Comparison of ENCODE assay signal across 9 cellular contexts in the genomic region with DNA sequence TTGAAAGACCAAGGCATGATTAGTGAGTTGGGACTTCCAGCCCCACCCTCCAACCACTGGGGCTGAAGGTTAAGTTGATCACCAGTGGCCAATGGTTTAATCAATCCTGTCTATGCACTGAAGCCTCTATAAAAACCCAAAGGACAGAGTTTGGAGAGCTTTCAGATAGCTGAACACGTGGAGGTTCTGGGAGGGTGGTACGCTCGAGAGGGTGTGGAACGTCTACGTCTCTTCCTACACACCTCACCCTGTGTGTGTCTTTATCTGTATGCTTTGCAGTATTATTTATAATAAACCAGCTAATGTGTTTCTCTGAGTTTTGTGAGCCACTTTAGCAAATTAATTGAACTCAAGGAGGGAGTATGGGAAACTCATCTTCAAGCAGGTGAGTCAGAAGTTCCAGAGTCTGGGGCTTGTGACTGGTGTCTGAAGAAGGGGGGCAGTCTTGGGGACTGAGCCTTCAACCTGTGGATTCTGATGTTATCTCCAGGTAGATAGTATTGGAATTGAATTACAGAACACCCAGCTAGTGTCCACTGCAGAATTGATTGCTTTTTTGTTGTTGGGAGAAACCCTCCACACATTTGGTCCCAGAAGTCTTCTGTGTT. TPM values are rescaled to one million over a fixed set of nuclear protein-coding genes. Genes with fewer than 3 reads are reported as not detected.
DNase-seq lines count a peak whose midpoint lies in the region; ATAC-seq and TF ChIP-seq lines count a peak whose summit lies in the region.
"Had no signal": no experiment of that assay in that cellular context is flagged by ENCODE, and none has a peak within 500 bp of the region (broad histone marks: within the 10 kb centered on the region; RNA-seq: fewer than 3 reads in every experiment).

No MANE protein-coding gene starts in this region.

- H3K9ac ChIP-seq in trophoblast cell (ENCODE audit: low read length) = no peak overlapping the region
- H3K9ac ChIP-seq in colonic mucosa (ENCODE audit: low read depth in 2 of 2, low read length in 2 of 2) = no peak overlapping the region

- no peak overlapping the region for H2AFZ ChIP-seq in trophoblast cell (ENCODE audit: insufficient read depth, low read length, poor library complexity)

- no peaks in the 10 kb centered on the region for H3K27me3 ChIP-seq in CD4-positive, CD25-positive, alpha-beta regulatory T cell (ENCODE audit: control insufficient read depth, insufficient read depth, low read length)
- H3K27me3 ChIP-seq in trophoblast cell (ENCODE audit: insufficient read depth, low read length) (no peaks in the 10 kb centered on the region), colonic mucosa (no peaks in the 10 kb centered on the region), esophagus squamous epithelium (no peaks in the 10 kb centered on the region)

- ATAC-seq in CD4-positive, CD25-positive, alpha-beta regulatory T cell (ENCODE audit: low read depth in 2 of 2) = peak; percentile 53 to 73
- ATAC-seq in HG03442 (IDR thresholded peaks at IDR 0.05; ENCODE audit: unreplicated experiment) (peak; percentile 41), esophagus mucosa (no peak)

- peaks cover 18% of the 10 kb centered on the region for H3K36me3 Mint-ChIP-seq in CD4-positive, CD25-positive, alpha-beta regulatory T cell

- no peak overlapping the region for H3K4me2 ChIP-seq in trophoblast cell (ENCODE audit: low read length)

- intact Hi-C loops in colonic mucosa (cut with DNase I) = no loop called here
- intact Hi-C loops in esophagus squamous epithelium (cut with DNase I) = no loop called here

- peaks cover 58% of the 10 kb centered on the region for H3K4me1 ChIP-seq in CD4-positive, CD25-positive, alpha-beta regulatory T cell (ENCODE audit: control insufficient read depth, insufficient read depth, low read length, poor library complexity, severe bottlenecking)
- H3K4me1 ChIP-seq in trophoblast cell (ENCODE audit: control insufficient read depth in 1 of 2, insufficient read depth in 2 of 2, low read length in 2 of 2) = no peaks in the 10 kb centered on the region
- peaks cover 4% of the 10 kb centered on the region for H3K4me1 ChIP-seq in colonic mucosa
- peaks cover 0 to 40% (median 6%) of the 10 kb centered on the region in 3 donors for H3K4me1 ChIP-seq in esophagus squamous epithelium

- H3K79me1 ChIP-seq in trophoblast cell (ENCODE audit: low read length) = no peaks in the 10 kb centered on the region

- H2AK5ac ChIP-seq in trophoblast cell (ENCODE audit: low read length) = no peak overlapping the region

- peak overlapping the region; percentile 58 for H3K27ac ChIP-seq in CD4-positive, CD25-positive, alpha-beta regulatory T cell (ENCODE audit: insufficient read depth, low read length, poor library complexity, severe bottlenecking)
- H3K27ac ChIP-seq in trophoblast cell (ENCODE audit: low read depth, low read length) (no peak overlapping the region), colonic mucosa (no peak overlapping the region), esophagus squamous epithelium (no peak overlapping the region)
- H3K27ac ChIP-seq: C4-2B had no signal

- no peak overlapping the region for H3K14ac ChIP-seq in trophoblast cell (ENCODE audit: low read length)

- no peak for TF ChIP-seq POLR2A in esophagus squamous epithelium (IDR thresholded peaks at IDR 0.05)

- H3K4me3 ChIP-seq in CD4-positive, CD25-positive, alpha-beta regulatory T cell (ENCODE audit: low read depth, low read length) = peak overlapping the region; percentile 70
- no peak overlapping the region for H3K4me3 ChIP-seq in trophoblast cell (ENCODE audit: low read depth, low read length)
- H3K4me3 ChIP-seq in colonic mucosa = no peak overlapping the region
- no peak overlapping the region for H3K4me3 ChIP-seq in esophagus squamous epithelium

- H4K8ac ChIP-seq in trophoblast cell (ENCODE audit: low read depth, low read length) = no peak overlapping the region

- no peak overlapping the region for H3K23ac ChIP-seq in trophoblast cell (ENCODE audit: low read length)

- H2BK12ac ChIP-seq in trophoblast cell (ENCODE audit: low read length) = no peak overlapping the region

- H2BK120ac ChIP-seq in trophoblast cell (ENCODE audit: insufficient read depth, low read length, poor library complexity) = no peak overlapping the region

- peaks cover 33% of the 10 kb centered on the region for H3K36me3 ChIP-seq in CD4-positive, CD25-positive, alpha-beta regulatory T cell (ENCODE audit: control insufficient read depth, insufficient read depth, low read length)
- H3K36me3 ChIP-seq in trophoblast cell (ENCODE audit: control insufficient read depth in 1 of 2, insufficient read depth in 2 of 2, low read length in 2 of 2) = peaks cover under 1 to 4% of the 10 kb centered on the region in 2 experiments
- H3K36me3 ChIP-seq in colonic mucosa = no peaks in the 10 kb centered on the region
- H3K36me3 ChIP-seq in esophagus squamous epithelium = peaks cover 0 to 19% (median 0%) of the 10 kb centered on the region in 3 donors

- no CpG with 5 or more reads among the region's 5 CpGs for WGBS in trophoblast cell (ENCODE audit: extremely low coverage, insufficient coverage, insufficient read length)
- 86 to 87% methylated on average over 5 of the region's 5 CpGs for WGBS in esophagus squamous epithelium, 2 donors

- no peak overlapping the region for H3K18ac ChIP-seq in trophoblast cell (ENCODE audit: low read length)

- H3K4ac ChIP-seq in trophoblast cell (ENCODE audit: low read depth, low read length) = peak overlapping the region; percentile 16

- DNase-seq in CD4-positive, CD25-positive, alpha-beta regulatory T cell = peak in 1 of 3 donors; percentile 45
- peak; percentile 52 for DNase-seq in activated T-helper 9 cell treated with anti-CD3 and anti-CD28 coated beads, Interleukin-2, amount 50 U/mL, for 16 hours (ENCODE audit: low read depth)
- DNase-seq in trophoblast cell = no peak
- DNase-seq in NCI-H2029 treated with DMSO at 0.1 percent for 48 hours (lab: John Stamatoyannopoulos, UW) = no peak
- DNase-seq in colonic mucosa = no peak
- no peak for DNase-seq in esophagus squamous epithelium (lab: John Stamatoyannopoulos, UW)

- TF ChIP-seq CTCF in colonic mucosa (IDR thresholded peaks at IDR 0.05) (no peak), esophagus squamous epithelium (IDR thresholded peaks at IDR 0.05) (no peak)

- H3K9me3 ChIP-seq in CD4-positive, CD25-positive, alpha-beta regulatory T cell (ENCODE audit: control insufficient read depth in 2 of 2, low read length in 2 of 2) = no peaks in the 10 kb centered on the region
- H3K9me3 ChIP-seq in trophoblast cell (ENCODE audit: insufficient read depth, low read depth, low read length) (no peaks in the 10 kb centered on the region), colonic mucosa (no peaks in the 10 kb centered on the region), esophagus squamous epithelium (no peaks in the 10 kb centered on the region)

- H3K9me3 Mint-ChIP-seq in CD4-positive, CD25-positive, alpha-beta regulatory T cell = peaks cover 0 to 1% (median 0%) of the 10 kb centered on the region in 7 donors

- peak overlapping the region; percentile 44 to 88 (median 64) for H3K4me3 Mint-ChIP-seq in CD4-positive, CD25-positive, alpha-beta regulatory T cell

- H3K79me2 ChIP-seq in trophoblast cell (ENCODE audit: control insufficient read depth, insufficient read depth, low read length, poor library complexity) = peaks cover 10% of the 10 kb centered on the region

- no peak overlapping the region for H2BK5ac ChIP-seq in trophoblast cell (ENCODE audit: low read depth, low read length, poor library complexity)

- H4K91ac ChIP-seq in trophoblast cell (ENCODE audit: low read depth, low read length) = no peak overlapping the region

- H3K27me3 Mint-ChIP-seq in CD4-positive, CD25-positive, alpha-beta regulatory T cell = no peaks in the 10 kb centered on the region

- H3K27ac Mint-ChIP-seq in CD4-positive, CD25-positive, alpha-beta regulatory T cell = peak overlapping the region; percentile 67 to 87 (median 76)

- H4K12ac ChIP-seq in trophoblast cell (ENCODE audit: low read depth, low read length) = no peak overlapping the region

- H3K4me1 Mint-ChIP-seq in CD4-positive, CD25-positive, alpha-beta regulatory T cell = peaks cover 44 to 87% (median 54%) of the 10 kb centered on the region in 4 donors

RNA-seq across cellular contexts. Expression of gene ACTR3, which starts 20.3 kb away (rescaled TPM):
- 328 TPM for total RNA-seq in CD4-positive, CD25-positive, alpha-beta regulatory T cell
- 100 to 1,000 TPM; 534 to 718 (median 579) TPM for polyA plus RNA-seq in CD4-positive, CD25-positive, alpha-beta regulatory T cell
- 203 and 209 TPM in 2 replicates for polyA plus RNA-seq in trophoblast cell (2013)
- total RNA-seq in esophagus mucosa = 295 TPM
- 100 to 1,000 TPM; 317 to 342 TPM for total RNA-seq in colonic mucosa
- total RNA-seq in esophagus squamous epithelium = 100 to 1,000 TPM; 164 to 274 (median 226) TPM
